1 cellular context compared by ENCODE assay signal in genomic region chr11:32583451-32584271, GRCh38.
A peak's percentile ranks its signal among the peaks of the same experiment; 100 is the strongest.
TF ChIP-seq lines count a peak whose summit lies in the region.

Gene EIF3M (plus strand): TSS chr11:32583831. CDS start chr11:32583888, 57 bp downstream.

TF ChIP-seq in K562, 482 proteins besides CTCF, POLR2A, EP300 and RAD21 (continued from another document and continues in another):
- TF ChIP-seq ZNF778 (CRISPR knock-in tag; IDR thresholded peaks at IDR 0.05) (no peak), RAD51 (IDR thresholded peaks at IDR 0.05; ENCODE audit: borderline replicate concordance, low read depth) (no peak), ZSCAN32 (CRISPR knock-in tag; IDR thresholded peaks at IDR 0.05) (0 out of 2 replicates have a peak, but pooled peaks have one; percentile 7), SMARCA5 (IDR thresholded peaks at IDR 0.05) (no peak), RFX7 (CRISPR knock-in tag; IDR thresholded peaks at IDR 0.05) (no peak), TCF3 (CRISPR knock-in tag; IDR thresholded peaks at IDR 0.05) (no peak; the same call in 1 of the 2 replicates), ID3 (CRISPR knock-in tag; IDR thresholded peaks at IDR 0.05) (no peak), ID3 (tag; IDR thresholded peaks at IDR 0.05) (peak; percentile 51; the same call in 1 of the 2 replicates), NFIC (IDR thresholded peaks at IDR 0.05) (no peak), RBM34 (IDR thresholded peaks at IDR 0.05; ENCODE audit: borderline replicate concordance, insufficient read depth, low read length) (0 out of 2 replicates have a peak, but pooled peaks have one; percentile 15), CBX3 (IDR thresholded peaks at IDR 0.05; ENCODE audit: borderline replicate concordance in 1 of 2, low read length in 2 of 2) (peak in 1 of 2 experiments; percentile 32; a peak in 1 of 3 replicates), SP1 (CRISPR knock-in tag; IDR thresholded peaks at IDR 0.05) (peak; percentile 94), FOXK2 (conservative IDR thresholded peaks at IDR 0.05 in 1 of 2, IDR thresholded peaks at IDR 0.05 in 1 of 2; ENCODE audit: low read depth in 2 of 2) (peak; percentile 68 to 76), RBM14 (IDR thresholded peaks at IDR 0.05; ENCODE audit: borderline replicate concordance, insufficient read depth, low read depth, low read length) (0 out of 2 replicates have a peak, but pooled peaks have one; percentile 87), NCOA1 (IDR thresholded peaks at IDR 0.05; ENCODE audit: low read depth) (peak; percentile 17; the same call in 1 of the 2 replicates), ZNF197 (CRISPR knock-in tag; IDR thresholded peaks at IDR 0.05; ENCODE audit: low read depth) (no peak), ELF1 (tag; IDR thresholded peaks at IDR 0.05) (peak; percentile 77), GTF2A2 (tag; IDR thresholded peaks at IDR 0.05) (peak; percentile 62; the same call in 1 of the 2 replicates), NFXL1 (CRISPR knock-in tag; IDR thresholded peaks at IDR 0.05) (no peak), ARID2 (IDR thresholded peaks at IDR 0.05) (no peak), POLR2G (IDR thresholded peaks at IDR 0.05; ENCODE audit: low read depth, low read length) (peak; percentile 99), CHAMP1 (IDR thresholded peaks at IDR 0.05) (peak; percentile 75; the same call in 1 of the 2 replicates), ASH1L (IDR thresholded peaks at IDR 0.05; ENCODE audit: borderline replicate concordance, low read depth, partially characterized antibody) (no peak), MXI1 (IDR thresholded peaks at IDR 0.05; ENCODE audit: low read depth, low read length) (peak; percentile 77), NFYB (IDR thresholded peaks at IDR 0.05; ENCODE audit: extremely low read depth, insufficient read length) (peak; percentile 44), YY1 (IDR thresholded peaks at IDR 0.05; ENCODE audit: borderline replicate concordance in 1 of 3, control insufficient read depth in 1 of 3, extremely low read depth in 1 of 3, insufficient read depth in 3 of 3, insufficient read length in 1 of 3, insufficient replicate concordance in 2 of 3, low read depth in 1 of 3, low read length in 2 of 3) (peak in 1 of 3 experiments; percentile 43), MED1 (CRISPR knock-in tag; IDR thresholded peaks at IDR 0.05; ENCODE audit: borderline replicate concordance) (no peak), BRD4 (IDR thresholded peaks at IDR 0.05) (peak; percentile 84; the same call in 1 of the 2 replicates), CC2D1A (IDR thresholded peaks at IDR 0.05) (0 out of 2 replicates have a peak, but pooled peaks have one; percentile 7), PCBP2 (IDR thresholded peaks at IDR 0.05; ENCODE audit: low read depth, low read length, poor library complexity, severe bottlenecking) (no peak), ZKSCAN3 (CRISPR knock-in tag; IDR thresholded peaks at IDR 0.05) (no peak), HNRNPH1 (optimal IDR thresholded peaks at IDR 0.05; ENCODE audit: low read depth, low read length) (no peak), MAX (CRISPR knock-in tag; IDR thresholded peaks at IDR 0.05) (peak; percentile 87), NR2C2 (CRISPR knock-in tag; IDR thresholded peaks at IDR 0.05) (peak; percentile 100), NR2C2 (tag; IDR thresholded peaks at IDR 0.05) (peak; percentile 99), JUN (IDR thresholded peaks at IDR 0.05; ENCODE audit: borderline replicate concordance, low read depth, low read length) (no peak), JUN (CRISPR knock-in tag; IDR thresholded peaks at IDR 0.05; ENCODE audit: borderline replicate concordance) (no peak; the same call in 1 of the 2 replicates), CREB3L1 (IDR thresholded peaks at IDR 0.05; ENCODE audit: borderline replicate concordance, low read depth) (peak; percentile 87; the same call in 1 of the 2 replicates), PHF20 (IDR thresholded peaks at IDR 0.05; ENCODE audit: partially characterized antibody) (peak; percentile 88), SREBF2 (CRISPR knock-in tag; IDR thresholded peaks at IDR 0.05) (0 out of 2 replicates have a peak, but pooled peaks have one; percentile 80), SPI1 (IDR thresholded peaks at IDR 0.05; ENCODE audit: borderline replicate concordance, low read depth, low read length) (peak; percentile 94), MNT (conservative IDR thresholded peaks at IDR 0.05) (peak; percentile 90 to 96), RBBP5 (IDR thresholded peaks at IDR 0.05; ENCODE audit: borderline replicate concordance, insufficient read depth, low read length, poor library complexity, severe bottlenecking) (peak; percentile 96), SIN3A (IDR thresholded peaks at IDR 0.05; ENCODE audit: borderline replicate concordance in 2 of 2, control insufficient read depth in 1 of 2, low read depth in 2 of 2, low read length in 2 of 2) (peak; percentile 76 to 82; a peak in 2 of 4 replicates), ETS2 (tag; IDR thresholded peaks at IDR 0.05; ENCODE audit: borderline replicate concordance, poor library complexity, severe bottlenecking) (no peak), ETV1 (tag; conservative IDR thresholded peaks at IDR 0.05; ENCODE audit: low read depth) (peak; percentile 62), ZNF232 (CRISPR knock-in tag; IDR thresholded peaks at IDR 0.05) (no peak), SAFB2 (IDR thresholded peaks at IDR 0.05; ENCODE audit: borderline replicate concordance, low read depth, low read length, severe bottlenecking) (no peak), HBP1 (CRISPR knock-in tag; IDR thresholded peaks at IDR 0.05) (peak; percentile 40; the same call in 1 of the 2 replicates), ZNF75A (CRISPR knock-in tag; IDR thresholded peaks at IDR 0.05) (no peak), CXXC5 (CRISPR knock-in tag; IDR thresholded peaks at IDR 0.05) (peak; percentile 95), TEAD1 (CRISPR knock-in tag; IDR thresholded peaks at IDR 0.05) (peak; percentile 94 to 99), HNRNPL (IDR thresholded peaks at IDR 0.05; ENCODE audit: low read depth, low read length) (peak; percentile 33; the same call in 1 of the 2 replicates), GABPB1 (CRISPR knock-in tag; IDR thresholded peaks at IDR 0.05) (peak; percentile 100), GTF2F1 (IDR thresholded peaks at IDR 0.05; ENCODE audit: low read depth, low read length) (peak; percentile 64; the same call in 1 of the 2 replicates), ZNF511 (CRISPR knock-in tag; IDR thresholded peaks at IDR 0.05) (peak; percentile 84), NRF1 (conservative IDR thresholded peaks at IDR 0.05 in 1 of 2, IDR thresholded peaks at IDR 0.05 in 1 of 2) (peak; percentile 66 to 79), NKRF (IDR thresholded peaks at IDR 0.05; ENCODE audit: borderline replicate concordance) (peak; percentile 94), EP400 (IDR thresholded peaks at IDR 0.05) (peak; percentile 98), KDM2B (CRISPR knock-in tag; IDR thresholded peaks at IDR 0.05) (peak; percentile 57; the same call in 1 of the 2 replicates), E2F1 (CRISPR knock-in tag; IDR thresholded peaks at IDR 0.05) (peak; percentile 39; the same call in 1 of the 2 replicates)
